8 cellular contexts compared by ENCODE assay signal in genomic region chr12:116598341-116599284, GRCh38. TPM values are rescaled to one million over a fixed set of nuclear protein-coding genes. Genes with fewer than 3 reads are reported as not detected.
DNase-seq lines count a peak whose midpoint lies in the region; ATAC-seq and TF ChIP-seq lines count a peak whose summit lies in the region.

No MANE protein-coding gene starts in this region.

- H3K9ac ChIP-seq in muscle layer of colon (ENCODE audit: low read length): no peak overlapping the region

- peak; percentile 34 for DNase-seq in NCI-H510A treated with DMSO at 0.1 percent for 48 hours (lab: John Stamatoyannopoulos, UW)
- no peak for DNase-seq in NCI-H510A (lab: John Stamatoyannopoulos, UW)
- DNase-seq in dorsolateral prefrontal cortex: no peak
- DNase-seq in tibial nerve (ENCODE audit: low spot score in 2 of 2): no peak
- no peak for DNase-seq in amniotic stem cell (lab: John Stamatoyannopoulos, UW)

- no peaks in the 10 kb centered on the region for H3K27me3 ChIP-seq in dorsolateral prefrontal cortex
- no peaks in the 10 kb centered on the region for H3K27me3 ChIP-seq in muscle layer of colon (ENCODE audit: control insufficient read depth in 1 of 2, insufficient read depth in 2 of 2, low read length in 2 of 2)
- no peaks in the 10 kb centered on the region for H3K27me3 ChIP-seq in tibial nerve

- intact Hi-C loops in dorsolateral prefrontal cortex (cut with DNase I): loop anchor here (5.0 to 10.0 kb wide), 2 partner anchors 321 to 604 kb away; partner anchors contain the start of gene MED13L (in 1 of the 2)

- ATAC-seq in HG02623 (IDR thresholded peaks at IDR 0.05; ENCODE audit: unreplicated experiment) (no peak), GM21723 (IDR thresholded peaks at IDR 0.05; ENCODE audit: unreplicated experiment) (no peak)

- TF ChIP-seq CTCF in dorsolateral prefrontal cortex (IDR thresholded peaks at IDR 0.05 in 54 of 56, conservative IDR thresholded peaks at IDR 0.05 in 2 of 56; ENCODE audit: low read depth in 1 of 56, partially characterized antibody in 56 of 56): no peak
- no peak for TF ChIP-seq CTCF in tibial nerve (IDR thresholded peaks at IDR 0.05)

- TF ChIP-seq EP300 in tibial nerve (IDR thresholded peaks at IDR 0.05): no peak

- WGBS in tibial nerve, 2 donors: 68% methylated on average over 22 of the region's 22 CpGs

- H3K27ac ChIP-seq in dorsolateral prefrontal cortex (peak overlapping the region in 45 of 59 donors; percentile 5 to 78 (median 61)), muscle layer of colon (ENCODE audit: low read depth, low read length) (peak overlapping the region; percentile 86), tibial nerve (peak overlapping the region; percentile 30 to 90 (median 74))

- no peak for TF ChIP-seq POLR2A in tibial nerve (IDR thresholded peaks at IDR 0.05)

- H3K4me1 ChIP-seq in muscle layer of colon (ENCODE audit: insufficient read depth, low read length) (peaks cover 15% of the 10 kb centered on the region), tibial nerve (peaks cover 0 to 45% (median 15%) of the 10 kb centered on the region in 4 donors)

- H3K4me3 ChIP-seq in dorsolateral prefrontal cortex (peak overlapping the region in 44 of 59 donors; percentile 5 to 66 (median 48)), muscle layer of colon (ENCODE audit: low read depth in 1 of 2, low read length in 2 of 2) (peak overlapping the region in 1 of 2 donors; percentile 35), tibial nerve (peak overlapping the region in 3 of 4 donors; percentile 6 to 46 (median 31))

- H3K36me3 ChIP-seq in muscle layer of colon (ENCODE audit: insufficient read depth, low read length) (no peaks in the 10 kb centered on the region), tibial nerve (no peaks in the 10 kb centered on the region)

- H3K9me3 ChIP-seq in muscle layer of colon (ENCODE audit: low read length): no peaks in the 10 kb centered on the region
- no peaks in the 10 kb centered on the region for H3K9me3 ChIP-seq in tibial nerve

RNA-seq across cellular contexts. Expression of gene MAP1LC3B2, which starts 39.4 kb away (rescaled TPM):
- total RNA-seq in dorsolateral prefrontal cortex (10 to 100 TPM in 17 of 120 experiments, 1 to 10 TPM in 103; 1.7 to 16.3 (median 6.4) TPM), tibial nerve (1 to 10 TPM in 1 of 4 donors, under 1 TPM in 1, not detected in 2; 0.98 to 1.7 TPM)
